ENCODE assay signal across 20 cellular contexts in genomic region chr11:104823638-104824037, GRCh38.
DNase-seq lines count a peak whose midpoint lies in the region; ATAC-seq, FAIRE-seq and TF ChIP-seq lines count a peak whose summit lies in the region.
"Had no signal": no experiment of that assay in that cellular context is flagged by ENCODE, and none has a peak within 500 bp of the region (broad histone marks: within the 10 kb centered on the region; RNA-seq: fewer than 3 reads in every experiment).

No MANE protein-coding gene starts in this region.

- no peak overlapping the region for H3K9ac ChIP-seq in GM12878 (ENCODE audit: control insufficient read depth, insufficient read depth, low read length)

- no peak overlapping the region for H3K27ac ChIP-seq in GM12878 (ENCODE audit: control insufficient read depth, insufficient read depth)
- H3K27ac ChIP-seq: ovary had no signal

- no peak overlapping the region for H3K4me3 Mint-ChIP-seq in osteocyte (ENCODE audit: unreplicated experiment)
- H3K4me3 Mint-ChIP-seq: activated CD4-positive, alpha-beta memory T cell treated with anti-CD3 and anti-CD28 coated beads, Interleukin-2, amount 10 ng/mL, durations not matched to agents 7 days and 5 days; activated naive CD4-positive, alpha-beta T cell treated with anti-CD3 and anti-CD28 coated beads for 36 hours; CD4-positive, CD25-positive, alpha-beta regulatory T cell; naive thymus-derived CD4-positive, alpha-beta T cell had no signal

- RAD21 ChIA-PET in GM12878 (lab: Charles Lee; ENCODE audit: unreplicated experiment) = interaction anchor here (1.0 to 1.6 kb wide), 3 partner anchors 158 to 1039 kb away, joined by 3 to 4 read pairs (median 3); no protein-coding TSS in a partner anchor

- H3K4me1 ChIP-seq in GM12878 (ENCODE audit: control insufficient read depth, insufficient read depth, low read length) = no peaks in the 10 kb centered on the region

- H3K36me3 Mint-ChIP-seq in osteocyte (ENCODE audit: unreplicated experiment) = no peaks in the 10 kb centered on the region
- H3K36me3 Mint-ChIP-seq: CD4-positive, CD25-positive, alpha-beta regulatory T cell; naive thymus-derived CD4-positive, alpha-beta T cell had no signal

- H4K20me1 ChIP-seq in GM12878 (ENCODE audit: control insufficient read depth, insufficient read depth) = no peaks in the 10 kb centered on the region

- no peaks in the 10 kb centered on the region for H3K27me3 Mint-ChIP-seq in osteocyte (ENCODE audit: unreplicated experiment)
- H3K27me3 Mint-ChIP-seq: activated CD4-positive, alpha-beta memory T cell treated with anti-CD3 and anti-CD28 coated beads, Interleukin-2, amount 10 ng/mL, durations not matched to agents 7 days and 5 days; CD4-positive, CD25-positive, alpha-beta regulatory T cell had no signal

- no peak for FAIRE-seq in GM12878 (lab: Jason Lieb, UNC)
- FAIRE-seq: H1, HTR-8/SVneo had no signal

- SMC1A ChIA-PET in GM12878 (lab: Charles Lee; ENCODE audit: uncharacterized antibody, unreplicated experiment) = interaction anchor here (0.6 kb wide), 1 partner anchor 53 kb away, joined by 3 read pairs; no protein-coding TSS in a partner anchor

- CTCF ChIA-PET in GM12878 (lab: Yijun Ruan, JAX) = interaction anchor here (0.6 to 1.4 kb wide), 5 partner anchors 74 to 273 kb away, joined by 3 to 4 read pairs (median 3); partner anchors contain the start of gene CASP12

- H3K36me3 ChIP-seq in GM12878 (ENCODE audit: control insufficient read depth in 2 of 2, insufficient read depth in 2 of 2, low read length in 1 of 2) = no peaks in the 10 kb centered on the region
- H3K36me3 ChIP-seq: ovary had no signal

- no peaks in the 10 kb centered on the region for H3K9me3 Mint-ChIP-seq in osteocyte (ENCODE audit: unreplicated experiment)
- H3K9me3 Mint-ChIP-seq: activated CD4-positive, alpha-beta memory T cell treated with anti-CD3 and anti-CD28 coated beads, Interleukin-2, amount 10 ng/mL, durations not matched to agents 7 days and 5 days; activated naive CD4-positive, alpha-beta T cell treated with anti-CD3 and anti-CD28 coated beads for 36 hours had no signal

- BruUV-seq in GM12878 (replicated peaks; lab: Mats Ljungman, UMichigan) = no TSS peak

- H3K4me1 Mint-ChIP-seq in osteocyte (ENCODE audit: unreplicated experiment) = peaks cover 5% of the 10 kb centered on the region

- peak; percentile 50 for TF ChIP-seq RAD21 in GM12878 (IDR thresholded peaks at IDR 0.05; ENCODE audit: insufficient read depth, low read depth, low read length)

- ATAC-seq in GM12878 = no peak
- ATAC-seq: left colon; naive thymus-derived CD4-positive, alpha-beta T cell had no signal

- H3K4me3 ChIP-seq in GM12878 = no peak overlapping the region
- H3K4me3 ChIP-seq: ovary had no signal

- in situ Hi-C loops in Caki2 (cut with HindIII; ENCODE audit: low pct_unique_long_range_greater_than_20kb, low sequenced_read_pairs) (no loop called here), GM12878 (cut with MboI) (no loop called here), KBM-7 (cut with MboI; ENCODE audit: low pct_unique_long_range_greater_than_20kb, low sequenced_read_pairs) (no loop called here)

- TF ChIP-seq CTCF in GM12878 (IDR thresholded peaks at IDR 0.05 in 2 of 3, conservative IDR thresholded peaks at IDR 0.05 in 1 of 3; ENCODE audit: control insufficient read depth in 2 of 3, extremely low read depth in 1 of 3, insufficient read depth in 1 of 3, low read depth in 3 of 3, low read length in 3 of 3) = peak in 1 of 3 experiments; percentile 19; a peak in 2 of 6 replicates
- peak; percentile 21 for TF ChIP-seq CTCF in osteocyte (IDR thresholded peaks at IDR 0.05)

- no peak overlapping the region for H3K4me2 ChIP-seq in GM12878 (ENCODE audit: control insufficient read depth, insufficient read depth)

- no peak overlapping the region for H3K27ac Mint-ChIP-seq in osteocyte (ENCODE audit: unreplicated experiment)
- H3K27ac Mint-ChIP-seq: activated CD4-positive, alpha-beta memory T cell treated with anti-CD3 and anti-CD28 coated beads, Interleukin-2, amount 10 ng/mL, durations not matched to agents 7 days and 5 days; activated naive CD4-positive, alpha-beta T cell treated with anti-CD3 and anti-CD28 coated beads for 36 hours; CD4-positive, CD25-positive, alpha-beta regulatory T cell; naive thymus-derived CD4-positive, alpha-beta T cell had no signal

- POLR2A ChIA-PET in GM12878 (lab: Charles Lee) = no interaction called here

- intact Hi-C loops in GM12878 (cut with micrococcal nuclease; ENCODE audit: unreplicated experiment) = no loop called here

- H2AFZ ChIP-seq in GM12878 (ENCODE audit: control insufficient read depth, low read depth, low read length) = no peak overlapping the region

- no peak for TF ChIP-seq EP300 in GM12878 (IDR thresholded peaks at IDR 0.05; ENCODE audit: borderline replicate concordance in 1 of 2, control insufficient read depth in 1 of 2, low read depth in 2 of 2, low read length in 2 of 2)

- 54% methylated on average over 1 of the region's 1 CpG for WGBS in GM12878 (ENCODE audit: insufficient coverage, insufficient replicate concordance, low lambda C conversion rate, missing lambda C conversion rate)

- no peaks in the 10 kb centered on the region for H3K79me2 ChIP-seq in GM12878 (ENCODE audit: control insufficient read depth, insufficient read depth, low read length)

- DNase-seq in Caki2 (ENCODE audit: low read depth) = peak; percentile 10
- DNase-seq in HS-27A (ENCODE audit: low read depth) = peak; percentile 3
- DNase-seq in GM12878 (ENCODE audit: low read depth, low spot score) = no peak
- no peak for DNase-seq in osteocyte (ENCODE audit: extremely low spot score, unreplicated experiment)
- no peak for DNase-seq in NCI-H2227 (lab: John Stamatoyannopoulos, UW; ENCODE audit: unreplicated experiment)
- no peak for DNase-seq in NOMO-1 treated with dmso at 0.1 percent for 144 hours (lab: John Stamatoyannopoulos, UW; ENCODE audit: unreplicated experiment)
- DNase-seq in KBM-7 = no peak
- DNase-seq: activated CD4-positive, alpha-beta memory T cell treated with anti-CD3 and anti-CD28 coated beads, Interleukin-2, amount 10 ng/mL, durations not matched to agents 7 days and 5 days; activated CD4-positive, CD25-positive, alpha-beta regulatory T cell; activated naive CD4-positive, alpha-beta T cell treated with anti-CD3 and anti-CD28 coated beads for 36 hours; amygdala; left colon; naive thymus-derived CD4-positive, alpha-beta T cell; NCI-H2081; NCI-H446 treated with DMSO at 0.1 percent for 48 hours; ovary; T-helper 9 cell had no signal

- H3K9me3 ChIP-seq in GM12878 (replicated peaks; ENCODE audit: control insufficient read depth, insufficient read depth, low read length) = no peaks in the 10 kb centered on the region
- H3K9me3 ChIP-seq: ovary had no signal

- H3K27me3 ChIP-seq in GM12878 (replicated peaks in 1 of 2; ENCODE audit: control insufficient read depth in 2 of 2, insufficient read depth in 2 of 2, low read length in 1 of 2) = no peaks in the 10 kb centered on the region
- H3K27me3 ChIP-seq: ovary had no signal

- TF ChIP-seq POLR2A in GM12878 (IDR thresholded peaks at IDR 0.05; ENCODE audit: low read depth, low read length) = no peak

TF ChIP-seq in GM12878, 131 proteins besides CTCF, POLR2A, EP300 and RAD21:
- TF ChIP-seq NR2C2 (IDR thresholded peaks at IDR 0.05; ENCODE audit: borderline replicate concordance, control insufficient read depth, insufficient read length, low read depth) (no peak), SRF (IDR thresholded peaks at IDR 0.05; ENCODE audit: low read depth in 2 of 2, low read length in 2 of 2) (no peak), SMARCA5 (IDR thresholded peaks at IDR 0.05) (no peak), RELA (IDR thresholded peaks at IDR 0.05; ENCODE audit: borderline replicate concordance, partially characterized antibody) (no peak), MTA2 (IDR thresholded peaks at IDR 0.05; ENCODE audit: low read depth) (no peak), HDAC6 (IDR thresholded peaks at IDR 0.05; ENCODE audit: unreplicated experiment) (no peak)

Comparison
In these comparisons a context has a peak if more than half of its experiments do, and no peak if none do; other contexts are left out.
1. DNase-seq: peak in Caki2 (single experiment) and HS-27A (single experiment); none in GM12878 (single experiment), osteocyte (single experiment), NCI-H2227 (single experiment), NOMO-1 treated with dmso at 0.1 percent for 144 hours (single experiment) and KBM-7 (single experiment).